Comparison of ENCODE assay signal across 21 cellular contexts in genomic region chr13:110498327-110498726, GRCh38.
"Had no signal": no experiment of that assay in that cellular context is flagged by ENCODE, and none has a peak within 500 bp of the region (broad histone marks: within the 10 kb centered on the region; RNA-seq: fewer than 3 reads in every experiment).

No MANE protein-coding gene starts in this region.

- H3K36me3 Mint-ChIP-seq: activated naive CD8-positive, alpha-beta T cell treated with anti-CD3 and anti-CD28 coated beads for 36 hours had no signal

- H3K27ac Mint-ChIP-seq: activated CD4-positive, alpha-beta T cell treated with anti-CD3 and anti-CD28 coated beads, Interleukin-2, amount 10 ng/mL, durations not matched to agents 7 days and 5 days; activated CD8-positive, alpha-beta T cell treated with anti-CD3 and anti-CD28 coated beads, Interleukin-2, amount 10 ng/mL, durations not matched to agents 7 days and 5 days; activated naive CD8-positive, alpha-beta T cell treated with anti-CD3 and anti-CD28 coated beads for 36 hours; activated T-helper 17 cell treated with anti-CD3 and anti-CD28 coated beads, Interleukin-2, amount 50 U/mL, for 72 hours; naive thymus-derived CD4-positive, alpha-beta T cell had no signal

- H3K27me3 Mint-ChIP-seq: central memory CD8-positive, alpha-beta T cell; progenitor cell of endocrine pancreas had no signal

- H3K9me3 Mint-ChIP-seq: activated CD4-positive, alpha-beta T cell treated with anti-CD3 and anti-CD28 coated beads, Interleukin-2, amount 10 ng/mL, durations not matched to agents 7 days and 5 days; activated T-helper 17 cell treated with anti-CD3 and anti-CD28 coated beads, Interleukin-2, amount 50 U/mL, for 72 hours; central memory CD8-positive, alpha-beta T cell; neural crest cell had no signal

- H3K9me3 ChIP-seq: breast epithelium, colonic mucosa, esophagus squamous epithelium, thyroid gland, upper lobe of right lung had no signal

- H3K36me3 ChIP-seq: breast epithelium, colonic mucosa had no signal

- ATAC-seq: activated CD8-positive, alpha-beta T cell treated with anti-CD3 and anti-CD28 coated beads, Interleukin-2, amount 10 ng/mL, durations not matched to agents 7 days and 5 days; activated T-helper 17 cell treated with anti-CD3 and anti-CD28 coated beads, Interleukin-2, amount 50 U/mL, for 72 hours; naive thymus-derived CD4-positive, alpha-beta T cell; stimulated activated naive CD8-positive, alpha-beta T cell treated with anti-CD3 and anti-CD28 coated beads, Interleukin-15, Interleukin-2, amounts not matched to agents 100 U/mL and 50 U/mL, for 24 hours had no signal

- DNase-seq: activated CD4-positive, alpha-beta T cell treated with anti-CD3 and anti-CD28 coated beads, Interleukin-2, amount 10 ng/mL, durations not matched to agents 7 days and 5 days; activated CD8-positive, alpha-beta T cell treated with anti-CD3 and anti-CD28 coated beads, Interleukin-2, amount 10 ng/mL, durations not matched to agents 7 days and 5 days; activated naive CD4-positive, alpha-beta T cell; activated naive CD8-positive, alpha-beta T cell treated with anti-CD3 and anti-CD28 coated beads for 36 hours; activated T-cell treated with anti-CD3 and anti-CD28 coated beads, Interleukin-2, amount 50 U/mL, for 1 hour; amniotic stem cell; colonic mucosa; dorsolateral prefrontal cortex; esophagus squamous epithelium; naive thymus-derived CD4-positive, alpha-beta T cell; stimulated activated CD4-positive, alpha-beta T cell treated with anti-CD3 and anti-CD28 coated beads, Interleukin-12 subunit alpha, Interleukin-12 subunit beta, amount 100 ng/mL, for 4 hours; stimulated activated CD4-positive, alpha-beta T cell treated with anti-CD3 and anti-CD28 coated beads, Interleukin-4, amount 100 ng/mL, for 4 hours; stimulated activated naive CD8-positive, alpha-beta T cell treated with anti-CD3 and anti-CD28 coated beads, Interleukin-15, Interleukin-2, amounts not matched to agents 100 U/mL and 50 U/mL, for 24 hours; thyroid gland; upper lobe of right lung had no signal

- H3K4me3 Mint-ChIP-seq: activated CD4-positive, alpha-beta T cell treated with anti-CD3 and anti-CD28 coated beads, Interleukin-2, amount 10 ng/mL, durations not matched to agents 7 days and 5 days; activated CD8-positive, alpha-beta T cell treated with anti-CD3 and anti-CD28 coated beads, Interleukin-2, amount 10 ng/mL, durations not matched to agents 7 days and 5 days; activated naive CD8-positive, alpha-beta T cell treated with anti-CD3 and anti-CD28 coated beads for 36 hours; activated T-helper 17 cell treated with anti-CD3 and anti-CD28 coated beads, Interleukin-2, amount 50 U/mL, for 72 hours; central memory CD8-positive, alpha-beta T cell; naive thymus-derived CD4-positive, alpha-beta T cell; neural crest cell had no signal

- H3K4me1 Mint-ChIP-seq: activated CD4-positive, alpha-beta T cell treated with anti-CD3 and anti-CD28 coated beads, Interleukin-2, amount 10 ng/mL, durations not matched to agents 7 days and 5 days; activated naive CD8-positive, alpha-beta T cell treated with anti-CD3 and anti-CD28 coated beads for 36 hours; activated T-helper 17 cell treated with anti-CD3 and anti-CD28 coated beads, Interleukin-2, amount 50 U/mL, for 72 hours; central memory CD8-positive, alpha-beta T cell; naive thymus-derived CD4-positive, alpha-beta T cell; neural crest cell had no signal

- H3K27me3 ChIP-seq: breast epithelium, colonic mucosa, dorsolateral prefrontal cortex, esophagus squamous epithelium, thyroid gland, upper lobe of right lung had no signal

- H3K27ac ChIP-seq: breast epithelium, colonic mucosa, dorsolateral prefrontal cortex, esophagus squamous epithelium, thyroid gland, upper lobe of right lung had no signal

- H3K4me1 ChIP-seq: breast epithelium, colonic mucosa, esophagus squamous epithelium, thyroid gland, upper lobe of right lung had no signal

- H3K4me3 ChIP-seq: breast epithelium, colonic mucosa, dorsolateral prefrontal cortex, esophagus squamous epithelium, lung, thyroid gland, upper lobe of right lung had no signal
